Comparison of ENCODE assay signal across 1 cellular context in the genomic region with DNA sequence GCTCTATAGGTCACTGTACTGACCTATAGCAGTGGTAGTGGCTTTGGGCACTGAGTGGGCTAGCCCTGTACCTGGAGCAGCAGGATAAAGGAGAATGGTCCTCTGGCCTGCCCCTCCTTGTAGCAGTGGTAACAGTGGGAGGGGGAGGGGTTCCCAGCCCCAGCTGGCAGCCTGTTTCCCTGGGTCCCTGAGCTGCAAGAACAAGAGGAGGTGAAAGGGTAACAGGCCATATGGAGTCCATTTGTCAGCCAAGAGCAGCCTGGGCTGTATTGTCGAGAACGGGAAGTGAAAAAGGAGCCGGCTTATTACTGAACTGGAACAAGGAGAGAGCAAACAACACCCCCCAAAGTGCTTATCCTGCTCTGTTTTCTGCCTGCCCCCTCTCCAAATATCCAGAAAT.
TF ChIP-seq lines count a peak whose summit lies in the region.

No MANE protein-coding gene starts in this region.

TF ChIP-seq in GM12878, 131 proteins besides CTCF, POLR2A, EP300 and RAD21 (continued from another document and continues in another):
- TF ChIP-seq ETV6 (conservative IDR thresholded peaks at IDR 0.05 in 1 of 2, IDR thresholded peaks at IDR 0.05 in 1 of 2; ENCODE audit: borderline replicate concordance in 1 of 2, low read depth in 1 of 2): peak in 1 of 2 experiments; percentile 21; a peak in 1 of 4 replicates
- no peak for TF ChIP-seq MEF2A (IDR thresholded peaks at IDR 0.05; ENCODE audit: insufficient read depth, low read depth, low read length)
- TF ChIP-seq RUNX3 (IDR thresholded peaks at IDR 0.05; ENCODE audit: low read length): no peak; the same call in 1 of the 2 replicates
- TF ChIP-seq, protein P1, sequence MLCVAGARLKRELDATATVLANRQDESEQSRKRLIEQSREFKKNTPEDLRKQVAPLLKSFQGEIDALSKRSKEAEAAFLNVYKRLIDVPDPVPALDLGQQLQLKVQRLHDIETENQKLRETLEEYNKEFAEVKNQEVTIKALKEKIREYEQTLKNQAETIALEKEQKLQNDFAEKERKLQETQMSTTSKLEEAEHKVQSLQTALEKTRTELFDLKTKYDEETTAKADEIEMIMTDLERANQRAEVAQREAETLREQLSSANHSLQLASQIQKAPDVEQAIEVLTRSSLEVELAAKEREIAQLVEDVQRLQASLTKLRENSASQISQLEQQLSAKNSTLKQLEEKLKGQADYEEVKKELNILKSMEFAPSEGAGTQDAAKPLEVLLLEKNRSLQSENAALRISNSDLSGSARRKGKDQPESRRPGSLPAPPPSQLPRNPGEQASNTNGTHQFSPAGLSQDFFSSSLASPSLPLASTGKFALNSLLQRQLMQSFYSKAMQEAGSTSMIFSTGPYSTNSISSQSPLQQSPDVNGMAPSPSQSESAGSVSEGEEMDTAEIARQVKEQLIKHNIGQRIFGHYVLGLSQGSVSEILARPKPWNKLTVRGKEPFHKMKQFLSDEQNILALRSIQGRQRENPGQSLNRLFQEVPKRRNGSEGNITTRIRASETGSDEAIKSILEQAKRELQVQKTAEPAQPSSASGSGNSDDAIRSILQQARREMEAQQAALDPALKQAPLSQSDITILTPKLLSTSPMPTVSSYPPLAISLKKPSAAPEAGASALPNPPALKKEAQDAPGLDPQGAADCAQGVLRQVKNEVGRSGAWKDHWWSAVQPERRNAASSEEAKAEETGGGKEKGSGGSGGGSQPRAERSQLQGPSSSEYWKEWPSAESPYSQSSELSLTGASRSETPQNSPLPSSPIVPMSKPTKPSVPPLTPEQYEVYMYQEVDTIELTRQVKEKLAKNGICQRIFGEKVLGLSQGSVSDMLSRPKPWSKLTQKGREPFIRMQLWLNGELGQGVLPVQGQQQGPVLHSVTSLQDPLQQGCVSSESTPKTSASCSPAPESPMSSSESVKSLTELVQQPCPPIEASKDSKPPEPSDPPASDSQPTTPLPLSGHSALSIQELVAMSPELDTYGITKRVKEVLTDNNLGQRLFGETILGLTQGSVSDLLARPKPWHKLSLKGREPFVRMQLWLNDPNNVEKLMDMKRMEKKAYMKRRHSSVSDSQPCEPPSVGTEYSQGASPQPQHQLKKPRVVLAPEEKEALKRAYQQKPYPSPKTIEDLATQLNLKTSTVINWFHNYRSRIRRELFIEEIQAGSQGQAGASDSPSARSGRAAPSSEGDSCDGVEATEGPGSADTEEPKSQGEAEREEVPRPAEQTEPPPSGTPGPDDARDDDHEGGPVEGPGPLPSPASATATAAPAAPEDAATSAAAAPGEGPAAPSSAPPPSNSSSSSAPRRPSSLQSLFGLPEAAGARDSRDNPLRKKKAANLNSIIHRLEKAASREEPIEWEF (IDR thresholded peaks at IDR 0.05; ENCODE audit: insufficient replicate concordance, low read depth, low read length): no peak
- TF ChIP-seq CBFB (IDR thresholded peaks at IDR 0.05; ENCODE audit: low read depth): no peak
- TF ChIP-seq TCF12 (IDR thresholded peaks at IDR 0.05; ENCODE audit: low read depth, low read length): peak; percentile 54; the same call in 1 of the 2 replicates
- no peak for TF ChIP-seq SRF (IDR thresholded peaks at IDR 0.05; ENCODE audit: low read depth in 2 of 2, low read length in 2 of 2)
- TF ChIP-seq NR2F1 (conservative IDR thresholded peaks at IDR 0.05): peak; percentile 75
- peak; percentile 77 for TF ChIP-seq IKZF1 (conservative IDR thresholded peaks at IDR 0.05)
- TF ChIP-seq ZZZ3 (IDR thresholded peaks at IDR 0.05; ENCODE audit: control insufficient read depth, insufficient read length, low read depth): no peak
- TF ChIP-seq SPI1 (IDR thresholded peaks at IDR 0.05; ENCODE audit: borderline replicate concordance, insufficient read depth, low read depth, low read length): peak; percentile 97
- TF ChIP-seq STAT3 (IDR thresholded peaks at IDR 0.05; ENCODE audit: low read depth, low read length): no peak
- TF ChIP-seq GATAD2B (conservative IDR thresholded peaks at IDR 0.05; ENCODE audit: low read depth): peak; percentile 63; the same call in 1 of the 2 replicates
- TF ChIP-seq, protein P2, sequence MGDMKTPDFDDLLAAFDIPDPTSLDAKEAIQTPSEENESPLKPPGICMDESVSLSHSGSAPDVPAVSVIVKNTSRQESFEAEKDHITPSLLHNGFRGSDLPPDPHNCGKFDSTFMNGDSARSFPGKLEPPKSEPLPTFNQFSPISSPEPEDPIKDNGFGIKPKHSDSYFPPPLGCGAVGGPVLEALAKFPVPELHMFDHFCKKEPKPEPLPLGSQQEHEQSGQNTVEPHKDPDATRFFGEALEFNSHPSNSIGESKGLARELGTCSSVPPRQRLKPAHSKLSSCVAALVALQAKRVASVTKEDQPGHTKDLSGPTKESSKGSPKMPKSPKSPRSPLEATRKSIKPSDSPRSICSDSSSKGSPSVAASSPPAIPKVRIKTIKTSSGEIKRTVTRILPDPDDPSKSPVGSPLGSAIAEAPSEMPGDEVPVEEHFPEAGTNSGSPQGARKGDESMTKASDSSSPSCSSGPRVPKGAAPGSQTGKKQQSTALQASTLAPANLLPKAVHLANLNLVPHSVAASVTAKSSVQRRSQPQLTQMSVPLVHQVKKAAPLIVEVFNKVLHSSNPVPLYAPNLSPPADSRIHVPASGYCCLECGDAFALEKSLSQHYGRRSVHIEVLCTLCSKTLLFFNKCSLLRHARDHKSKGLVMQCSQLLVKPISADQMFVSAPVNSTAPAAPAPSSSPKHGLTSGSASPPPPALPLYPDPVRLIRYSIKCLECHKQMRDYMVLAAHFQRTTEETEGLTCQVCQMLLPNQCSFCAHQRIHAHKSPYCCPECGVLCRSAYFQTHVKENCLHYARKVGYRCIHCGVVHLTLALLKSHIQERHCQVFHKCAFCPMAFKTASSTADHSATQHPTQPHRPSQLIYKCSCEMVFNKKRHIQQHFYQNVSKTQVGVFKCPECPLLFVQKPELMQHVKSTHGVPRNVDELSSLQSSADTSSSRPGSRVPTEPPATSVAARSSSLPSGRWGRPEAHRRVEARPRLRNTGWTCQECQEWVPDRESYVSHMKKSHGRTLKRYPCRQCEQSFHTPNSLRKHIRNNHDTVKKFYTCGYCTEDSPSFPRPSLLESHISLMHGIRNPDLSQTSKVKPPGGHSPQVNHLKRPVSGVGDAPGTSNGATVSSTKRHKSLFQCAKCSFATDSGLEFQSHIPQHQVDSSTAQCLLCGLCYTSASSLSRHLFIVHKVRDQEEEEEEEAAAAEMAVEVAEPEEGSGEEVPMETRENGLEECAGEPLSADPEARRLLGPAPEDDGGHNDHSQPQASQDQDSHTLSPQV (IDR thresholded peaks at IDR 0.05): peak; percentile 14; the same call in 1 of the 2 replicates
- peak; percentile 43; the same call in 1 of the 2 replicates for TF ChIP-seq CHD2 (IDR thresholded peaks at IDR 0.05; ENCODE audit: borderline replicate concordance, low read depth, low read length)
- TF ChIP-seq, protein P3, sequence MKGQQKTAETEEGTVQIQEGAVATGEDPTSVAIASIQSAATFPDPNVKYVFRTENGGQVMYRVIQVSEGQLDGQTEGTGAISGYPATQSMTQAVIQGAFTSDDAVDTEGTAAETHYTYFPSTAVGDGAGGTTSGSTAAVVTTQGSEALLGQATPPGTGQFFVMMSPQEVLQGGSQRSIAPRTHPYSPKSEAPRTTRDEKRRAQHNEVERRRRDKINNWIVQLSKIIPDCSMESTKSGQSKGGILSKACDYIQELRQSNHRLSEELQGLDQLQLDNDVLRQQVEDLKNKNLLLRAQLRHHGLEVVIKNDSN (IDR thresholded peaks at IDR 0.05; ENCODE audit: borderline replicate concordance, extremely low read length, insufficient read depth, low read depth, low read length): no peak
- no peak for TF ChIP-seq SMARCA5 (IDR thresholded peaks at IDR 0.05)
- TF ChIP-seq IKZF2 (IDR thresholded peaks at IDR 0.05): peak; percentile 63 to 66
- TF ChIP-seq, protein P4, sequence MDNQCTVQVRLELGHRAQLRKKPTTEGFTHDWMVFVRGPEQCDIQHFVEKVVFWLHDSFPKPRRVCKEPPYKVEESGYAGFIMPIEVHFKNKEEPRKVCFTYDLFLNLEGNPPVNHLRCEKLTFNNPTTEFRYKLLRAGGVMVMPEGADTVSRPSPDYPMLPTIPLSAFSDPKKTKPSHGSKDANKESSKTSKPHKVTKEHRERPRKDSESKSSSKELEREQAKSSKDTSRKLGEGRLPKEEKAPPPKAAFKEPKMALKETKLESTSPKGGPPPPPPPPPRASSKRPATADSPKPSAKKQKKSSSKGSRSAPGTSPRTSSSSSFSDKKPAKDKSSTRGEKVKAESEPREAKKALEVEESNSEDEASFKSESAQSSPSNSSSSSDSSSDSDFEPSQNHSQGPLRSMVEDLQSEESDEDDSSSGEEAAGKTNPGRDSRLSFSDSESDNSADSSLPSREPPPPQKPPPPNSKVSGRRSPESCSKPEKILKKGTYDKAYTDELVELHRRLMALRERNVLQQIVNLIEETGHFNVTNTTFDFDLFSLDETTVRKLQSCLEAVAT (IDR thresholded peaks at IDR 0.05): no peak
- peak; percentile 64; the same call in 1 of the 2 replicates for TF ChIP-seq TCF3 (IDR thresholded peaks at IDR 0.05; ENCODE audit: borderline replicate concordance, insufficient read depth, low read depth, low read length)
- no peak for TF ChIP-seq KLF5 (IDR thresholded peaks at IDR 0.05; ENCODE audit: partially characterized antibody)
- TF ChIP-seq RBBP5 (conservative IDR thresholded peaks at IDR 0.05): no peak
- 0 out of 2 replicates have a peak, but pooled peaks have one; percentile 18 for TF ChIP-seq FOXM1 (IDR thresholded peaks at IDR 0.05; ENCODE audit: low read depth, low read length)
- TF ChIP-seq DPF2 (IDR thresholded peaks at IDR 0.05): peak; percentile 68; the same call in 1 of the 2 replicates
- no peak for TF ChIP-seq RB1 (IDR thresholded peaks at IDR 0.05; ENCODE audit: borderline replicate concordance)
- TF ChIP-seq MXI1 (IDR thresholded peaks at IDR 0.05; ENCODE audit: low read depth, low read length): no peak
- TF ChIP-seq, protein P5, sequence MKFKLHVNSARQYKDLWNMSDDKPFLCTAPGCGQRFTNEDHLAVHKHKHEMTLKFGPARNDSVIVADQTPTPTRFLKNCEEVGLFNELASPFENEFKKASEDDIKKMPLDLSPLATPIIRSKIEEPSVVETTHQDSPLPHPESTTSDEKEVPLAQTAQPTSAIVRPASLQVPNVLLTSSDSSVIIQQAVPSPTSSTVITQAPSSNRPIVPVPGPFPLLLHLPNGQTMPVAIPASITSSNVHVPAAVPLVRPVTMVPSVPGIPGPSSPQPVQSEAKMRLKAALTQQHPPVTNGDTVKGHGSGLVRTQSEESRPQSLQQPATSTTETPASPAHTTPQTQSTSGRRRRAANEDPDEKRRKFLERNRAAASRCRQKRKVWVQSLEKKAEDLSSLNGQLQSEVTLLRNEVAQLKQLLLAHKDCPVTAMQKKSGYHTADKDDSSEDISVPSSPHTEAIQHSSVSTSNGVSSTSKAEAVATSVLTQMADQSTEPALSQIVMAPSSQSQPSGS (IDR thresholded peaks at IDR 0.05; ENCODE audit: low read length): no peak
- no peak for TF ChIP-seq ZNF384 (IDR thresholded peaks at IDR 0.05; ENCODE audit: borderline replicate concordance, low read depth, low read length)
- no peak for TF ChIP-seq KAT2A (conservative IDR thresholded peaks at IDR 0.05; ENCODE audit: control insufficient read depth, low read depth, low read length)
- TF ChIP-seq CBX3 (IDR thresholded peaks at IDR 0.05; ENCODE audit: borderline replicate concordance, low read depth): no peak
- TF ChIP-seq NFIC (IDR thresholded peaks at IDR 0.05; ENCODE audit: low read depth, low read length): peak; percentile 10; the same call in 1 of the 2 replicates
- TF ChIP-seq, protein P6, sequence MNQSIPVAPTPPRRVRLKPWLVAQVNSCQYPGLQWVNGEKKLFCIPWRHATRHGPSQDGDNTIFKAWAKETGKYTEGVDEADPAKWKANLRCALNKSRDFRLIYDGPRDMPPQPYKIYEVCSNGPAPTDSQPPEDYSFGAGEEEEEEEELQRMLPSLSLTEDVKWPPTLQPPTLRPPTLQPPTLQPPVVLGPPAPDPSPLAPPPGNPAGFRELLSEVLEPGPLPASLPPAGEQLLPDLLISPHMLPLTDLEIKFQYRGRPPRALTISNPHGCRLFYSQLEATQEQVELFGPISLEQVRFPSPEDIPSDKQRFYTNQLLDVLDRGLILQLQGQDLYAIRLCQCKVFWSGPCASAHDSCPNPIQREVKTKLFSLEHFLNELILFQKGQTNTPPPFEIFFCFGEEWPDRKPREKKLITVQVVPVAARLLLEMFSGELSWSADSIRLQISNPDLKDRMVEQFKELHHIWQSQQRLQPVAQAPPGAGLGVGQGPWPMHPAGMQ (IDR thresholded peaks at IDR 0.05; ENCODE audit: borderline replicate concordance): no peak
- TF ChIP-seq YY1 (IDR thresholded peaks at IDR 0.05; ENCODE audit: low read depth, low read length): peak; percentile 69
- TF ChIP-seq EED (IDR thresholded peaks at IDR 0.05; ENCODE audit: low read depth): peak; percentile 82
- no peak for TF ChIP-seq YBX1 (IDR thresholded peaks at IDR 0.05)
- TF ChIP-seq TCF7 (IDR thresholded peaks at IDR 0.05; ENCODE audit: borderline replicate concordance): no peak
- TF ChIP-seq, protein P7, sequence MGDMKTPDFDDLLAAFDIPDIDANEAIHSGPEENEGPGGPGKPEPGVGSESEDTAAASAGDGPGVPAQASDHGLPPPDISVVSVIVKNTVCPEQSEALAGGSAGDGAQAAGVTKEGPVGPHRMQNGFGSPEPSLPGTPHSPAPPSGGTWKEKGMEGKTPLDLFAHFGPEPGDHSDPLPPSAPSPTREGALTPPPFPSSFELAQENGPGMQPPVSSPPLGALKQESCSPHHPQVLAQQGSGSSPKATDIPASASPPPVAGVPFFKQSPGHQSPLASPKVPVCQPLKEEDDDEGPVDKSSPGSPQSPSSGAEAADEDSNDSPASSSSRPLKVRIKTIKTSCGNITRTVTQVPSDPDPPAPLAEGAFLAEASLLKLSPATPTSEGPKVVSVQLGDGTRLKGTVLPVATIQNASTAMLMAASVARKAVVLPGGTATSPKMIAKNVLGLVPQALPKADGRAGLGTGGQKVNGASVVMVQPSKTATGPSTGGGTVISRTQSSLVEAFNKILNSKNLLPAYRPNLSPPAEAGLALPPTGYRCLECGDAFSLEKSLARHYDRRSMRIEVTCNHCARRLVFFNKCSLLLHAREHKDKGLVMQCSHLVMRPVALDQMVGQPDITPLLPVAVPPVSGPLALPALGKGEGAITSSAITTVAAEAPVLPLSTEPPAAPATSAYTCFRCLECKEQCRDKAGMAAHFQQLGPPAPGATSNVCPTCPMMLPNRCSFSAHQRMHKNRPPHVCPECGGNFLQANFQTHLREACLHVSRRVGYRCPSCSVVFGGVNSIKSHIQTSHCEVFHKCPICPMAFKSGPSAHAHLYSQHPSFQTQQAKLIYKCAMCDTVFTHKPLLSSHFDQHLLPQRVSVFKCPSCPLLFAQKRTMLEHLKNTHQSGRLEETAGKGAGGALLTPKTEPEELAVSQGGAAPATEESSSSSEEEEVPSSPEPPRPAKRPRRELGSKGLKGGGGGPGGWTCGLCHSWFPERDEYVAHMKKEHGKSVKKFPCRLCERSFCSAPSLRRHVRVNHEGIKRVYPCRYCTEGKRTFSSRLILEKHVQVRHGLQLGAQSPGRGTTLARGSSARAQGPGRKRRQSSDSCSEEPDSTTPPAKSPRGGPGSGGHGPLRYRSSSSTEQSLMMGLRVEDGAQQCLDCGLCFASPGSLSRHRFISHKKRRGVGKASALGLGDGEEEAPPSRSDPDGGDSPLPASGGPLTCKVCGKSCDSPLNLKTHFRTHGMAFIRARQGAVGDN (IDR thresholded peaks at IDR 0.05): peak; percentile 83
- TF ChIP-seq RELA (IDR thresholded peaks at IDR 0.05; ENCODE audit: borderline replicate concordance, partially characterized antibody): no peak
- TF ChIP-seq HDGF (IDR thresholded peaks at IDR 0.05): 0 out of 2 replicates have a peak, but pooled peaks have one; percentile 27
- no peak for TF ChIP-seq SUZ12 (IDR thresholded peaks at IDR 0.05; ENCODE audit: unreplicated experiment)
